8 cellular contexts compared by ENCODE assay signal in genomic region chr3:33131328-33132018, GRCh38. TPM values are rescaled to one million over a fixed set of nuclear protein-coding genes. Genes with fewer than 3 reads are reported as not detected.
A peak's percentile ranks its signal among the peaks of the same experiment; 100 is the strongest.
DNase-seq lines count a peak whose midpoint lies in the region; ATAC-seq and TF ChIP-seq lines count a peak whose summit lies in the region.

No MANE protein-coding gene starts in this region.

- H4K20me1 ChIP-seq in DOHH2 (ENCODE audit: control insufficient read depth, insufficient read depth, low read depth, low read length), result peaks cover 5% of the 10 kb centered on the region; the same call in 1 of the 2 replicates

- TF ChIP-seq CTCF in DOHH2 (IDR thresholded peaks at IDR 0.05; ENCODE audit: low read depth, low read length, poor library complexity, severe bottlenecking), result peak; percentile 78

- H3K27ac Mint-ChIP-seq in activated T-helper 1 cell treated with anti-CD3 and anti-CD28 coated beads, Interleukin-12 subunit alpha, Interleukin-12 subunit beta, Interleukin-2, Interleukin-4 antibody, amounts not matched to agents 30 ng/mL and 10 ng/mL and 1 ng/mL, durations not matched to agents 14 hours and 24 hours and 36 hours, result no peak overlapping the region

- H3K27me3 Mint-ChIP-seq in activated T-helper 1 cell treated with anti-CD3 and anti-CD28 coated beads, Interleukin-12 subunit alpha, Interleukin-12 subunit beta, Interleukin-2, Interleukin-4 antibody, amounts not matched to agents 30 ng/mL and 10 ng/mL and 1 ng/mL, durations not matched to agents 14 hours and 24 hours and 36 hours (ENCODE audit: insufficient read depth), result no peaks in the 10 kb centered on the region

- DNase-seq in NCI-H82 treated with DMSO at 0.1 percent for 48 hours (lab: John Stamatoyannopoulos, UW; ENCODE audit: unreplicated experiment) (peak; percentile 6), glomerular visceral epithelial cell (ENCODE audit: extremely low spot score) (peak; percentile 71), trophoblast cell (peak; percentile 68 to 89)
- peak; percentile 18 for DNase-seq in activated T-helper 1 cell treated with anti-CD3 and anti-CD28 coated beads, Interleukin-12 subunit alpha, Interleukin-12 subunit beta, Interleukin-2, Interleukin-4 antibody, amounts not matched to agents 30 ng/mL and 10 ng/mL and 1 ng/mL, durations not matched to agents 14 hours and 24 hours and 36 hours (ENCODE audit: low spot score)

- no peak overlapping the region for H3K4me2 ChIP-seq in DOHH2 (ENCODE audit: low read length)
- no peak overlapping the region for H3K4me2 ChIP-seq in trophoblast cell (ENCODE audit: low read length)

- no peak overlapping the region for H2AFZ ChIP-seq in trophoblast cell (ENCODE audit: insufficient read depth, low read length, poor library complexity)

- H3K4me3 ChIP-seq in DOHH2 (ENCODE audit: low read length) (no peak overlapping the region), trophoblast cell (ENCODE audit: low read depth, low read length) (no peak overlapping the region)

- peaks cover 7% of the 10 kb centered on the region for H3K36me3 Mint-ChIP-seq in activated T-helper 1 cell treated with anti-CD3 and anti-CD28 coated beads, Interleukin-12 subunit alpha, Interleukin-12 subunit beta, Interleukin-2, Interleukin-4 antibody, amounts not matched to agents 30 ng/mL and 10 ng/mL and 1 ng/mL, durations not matched to agents 14 hours and 24 hours and 36 hours (ENCODE audit: low read depth)

- H3K4me1 Mint-ChIP-seq in activated T-helper 1 cell treated with anti-CD3 and anti-CD28 coated beads, Interleukin-12 subunit alpha, Interleukin-12 subunit beta, Interleukin-2, Interleukin-4 antibody, amounts not matched to agents 30 ng/mL and 10 ng/mL and 1 ng/mL, durations not matched to agents 14 hours and 24 hours and 36 hours (ENCODE audit: low read depth), result peaks cover 7% of the 10 kb centered on the region

- no peak overlapping the region for H4K91ac ChIP-seq in trophoblast cell (ENCODE audit: low read depth, low read length)

- intact Hi-C loops in activated T-helper 1 cell treated with anti-CD3 and anti-CD28 coated beads, Interleukin-12 subunit alpha, Interleukin-12 subunit beta, Interleukin-2, Interleukin-4 antibody, amounts not matched to agents 30 ng/mL and 10 ng/mL and 1 ng/mL, durations not matched to agents 14 hours and 24 hours and 36 hours (cut with micrococcal nuclease), result loop anchor here (1.0 to 2.0 kb wide), 3 partner anchors 121 to 656 kb away; no protein-coding TSS in a partner anchor

- H4K8ac ChIP-seq in trophoblast cell (ENCODE audit: low read depth, low read length), result no peak overlapping the region

- H4K12ac ChIP-seq in trophoblast cell (ENCODE audit: low read depth, low read length), result no peak overlapping the region

- no peak overlapping the region for H3K9ac ChIP-seq in trophoblast cell (ENCODE audit: low read length)

- H2AK5ac ChIP-seq in trophoblast cell (ENCODE audit: low read length), result no peak overlapping the region

- no peaks in the 10 kb centered on the region for H3K9me2 ChIP-seq in DOHH2 (replicated peaks; ENCODE audit: control insufficient read depth, low read length)

- H3K23ac ChIP-seq in trophoblast cell (ENCODE audit: low read length), result no peak overlapping the region

- H3K18ac ChIP-seq in trophoblast cell (ENCODE audit: low read length), result no peak overlapping the region

- WGBS in trophoblast cell (ENCODE audit: extremely low coverage, insufficient coverage, insufficient read length), result no CpG with 5 or more reads among the region's 6 CpGs

- H3F3A ChIP-seq in DOHH2 (ENCODE audit: control insufficient read depth, insufficient read depth), result no peaks in the 10 kb centered on the region

- H3K4me1 ChIP-seq in DOHH2 (ENCODE audit: control insufficient read depth, low read length), result peaks cover 3% of the 10 kb centered on the region; the same call in 1 of the 2 replicates
- H3K4me1 ChIP-seq in trophoblast cell (ENCODE audit: control insufficient read depth in 1 of 2, insufficient read depth in 2 of 2, low read length in 2 of 2), result peaks cover 0 to 4% of the 10 kb centered on the region in 2 experiments

- no peak overlapping the region for H3K4me3 Mint-ChIP-seq in activated T-helper 1 cell treated with anti-CD3 and anti-CD28 coated beads, Interleukin-12 subunit alpha, Interleukin-12 subunit beta, Interleukin-2, Interleukin-4 antibody, amounts not matched to agents 30 ng/mL and 10 ng/mL and 1 ng/mL, durations not matched to agents 14 hours and 24 hours and 36 hours

- no peak overlapping the region for H3K4ac ChIP-seq in trophoblast cell (ENCODE audit: low read depth, low read length)

- H3K27ac ChIP-seq in DOHH2 (ENCODE audit: low read depth, low read length) (no peak overlapping the region), trophoblast cell (ENCODE audit: low read depth, low read length) (no peak overlapping the region)

- no peaks in the 10 kb centered on the region for H3K27me3 ChIP-seq in DOHH2 (ENCODE audit: control insufficient read depth, low read length)
- H3K27me3 ChIP-seq in trophoblast cell (ENCODE audit: insufficient read depth, low read length), result no peaks in the 10 kb centered on the region

- H3K79me2 ChIP-seq in DOHH2 (ENCODE audit: control insufficient read depth, low read length), result no peaks in the 10 kb centered on the region
- H3K79me2 ChIP-seq in trophoblast cell (ENCODE audit: control insufficient read depth, insufficient read depth, low read length, poor library complexity), result no peaks in the 10 kb centered on the region

- H3K36me3 ChIP-seq in DOHH2 (ENCODE audit: control insufficient read depth, low read length) (peaks cover 22% of the 10 kb centered on the region), trophoblast cell (ENCODE audit: control insufficient read depth in 1 of 2, insufficient read depth in 2 of 2, low read length in 2 of 2) (peaks cover 8 to 14% of the 10 kb centered on the region in 2 experiments)

- H3K9me3 Mint-ChIP-seq in activated T-helper 1 cell treated with anti-CD3 and anti-CD28 coated beads, Interleukin-12 subunit alpha, Interleukin-12 subunit beta, Interleukin-2, Interleukin-4 antibody, amounts not matched to agents 30 ng/mL and 10 ng/mL and 1 ng/mL, durations not matched to agents 14 hours and 24 hours and 36 hours, result no peaks in the 10 kb centered on the region

- no peaks in the 10 kb centered on the region for H3K9me3 ChIP-seq in DOHH2 (ENCODE audit: control insufficient read depth, insufficient read depth, low read length)
- no peaks in the 10 kb centered on the region for H3K9me3 ChIP-seq in trophoblast cell (ENCODE audit: insufficient read depth, low read depth, low read length)

- ATAC-seq in GM19452 (IDR thresholded peaks at IDR 0.05; ENCODE audit: unreplicated experiment), result peak; percentile 71
- peak; percentile 68 for ATAC-seq in HG03469 (IDR thresholded peaks at IDR 0.05; ENCODE audit: unreplicated experiment)
- no peak for ATAC-seq in HG02938 (IDR thresholded peaks at IDR 0.05; ENCODE audit: unreplicated experiment)

- no peak overlapping the region for H2BK120ac ChIP-seq in trophoblast cell (ENCODE audit: insufficient read depth, low read length, poor library complexity)

- no peaks in the 10 kb centered on the region for H3K79me1 ChIP-seq in trophoblast cell (ENCODE audit: low read length)

- no peak overlapping the region for H3K14ac ChIP-seq in trophoblast cell (ENCODE audit: low read length)

- H2BK5ac ChIP-seq in trophoblast cell (ENCODE audit: low read depth, low read length, poor library complexity), result no peak overlapping the region

- no peak overlapping the region for H2BK12ac ChIP-seq in trophoblast cell (ENCODE audit: low read length)

RNA-seq across cellular contexts. Expression of gene CRTAP, which starts 17.7 kb away (rescaled TPM):
- 30.3 and 33.2 TPM in 2 replicates for total RNA-seq in activated T-helper 1 cell treated with anti-CD3 and anti-CD28 coated beads, Interleukin-12 subunit alpha, Interleukin-12 subunit beta, Interleukin-2, Interleukin-4 antibody, amounts not matched to agents 30 ng/mL and 10 ng/mL and 1 ng/mL, durations not matched to agents 14 hours and 24 hours and 36 hours
- 135 and 143 TPM in 2 replicates for polyA plus RNA-seq in trophoblast cell (2013)

RNA-seq across cellular contexts. Expression of gene GLB1, which starts 34.5 kb away (rescaled TPM):
- 51.7 and 65.0 TPM in 2 replicates for total RNA-seq in activated T-helper 1 cell treated with anti-CD3 and anti-CD28 coated beads, Interleukin-12 subunit alpha, Interleukin-12 subunit beta, Interleukin-2, Interleukin-4 antibody, amounts not matched to agents 30 ng/mL and 10 ng/mL and 1 ng/mL, durations not matched to agents 14 hours and 24 hours and 36 hours
- polyA plus RNA-seq in trophoblast cell (2013), result 78.4 and 80.5 TPM in 2 replicates

RNA-seq across cellular contexts. Expression of gene TMPPE, which starts 34.5 kb away (rescaled TPM):
- 14.9 and 15.5 TPM in 2 replicates for total RNA-seq in activated T-helper 1 cell treated with anti-CD3 and anti-CD28 coated beads, Interleukin-12 subunit alpha, Interleukin-12 subunit beta, Interleukin-2, Interleukin-4 antibody, amounts not matched to agents 30 ng/mL and 10 ng/mL and 1 ng/mL, durations not matched to agents 14 hours and 24 hours and 36 hours
- 2.4 and 2.6 TPM in 2 replicates for polyA plus RNA-seq in trophoblast cell (2013)

Comparison
In these comparisons a context has a peak if more than half of its experiments do, and no peak if none do; other contexts are left out.
1. DNase-seq: peak in every context shown above with its lines; median percentile 78 in trophoblast cell; 71 in glomerular visceral epithelial cell; 18 in activated T-helper 1 cell treated with anti-CD3 and anti-CD28 coated beads, Interleukin-12 subunit alpha, Interleukin-12 subunit beta, Interleukin-2, Interleukin-4 antibody, amounts not matched to agents 30 ng/mL and 10 ng/mL and 1 ng/mL, durations not matched to agents 14 hours and 24 hours and 36 hours; 6 in NCI-H82 treated with DMSO at 0.1 percent for 48 hours.